In genomic region chr5:1801061-1801953, GRCh38 we compare ENCODE assay signal across 1 cellular context.
TF ChIP-seq lines count a peak whose summit lies in the region.

TSS of gene NDUFS6 (plus strand) at chr5:1801407. CDS start at chr5:1801418, 11 bp downstream.

TF ChIP-seq in HepG2, 621 proteins besides CTCF, POLR2A, EP300 and RAD21 (continued from another document and continues in another):
- TF ChIP-seq ZNF609 (CRISPR knock-in tag; IDR thresholded peaks at IDR 0.05; ENCODE audit: borderline replicate concordance) (no peak), NFIB (CRISPR knock-in tag; IDR thresholded peaks at IDR 0.05; ENCODE audit: borderline replicate concordance) (no peak), SNRNP70 (IDR thresholded peaks at IDR 0.05; ENCODE audit: low read depth, low read length) (no peak), TCF7 (IDR thresholded peaks at IDR 0.05; ENCODE audit: low read depth) (no peak), ZNF841 (CRISPR knock-in tag; IDR thresholded peaks at IDR 0.05; ENCODE audit: borderline replicate concordance) (no peak), ZSCAN12 (CRISPR knock-in tag; IDR thresholded peaks at IDR 0.05) (peak; percentile 61; the same call in 1 of the 2 replicates), ZFYVE20 (CRISPR knock-in tag; IDR thresholded peaks at IDR 0.05; ENCODE audit: borderline replicate concordance, low read depth) (no peak), NFAT5 (CRISPR knock-in tag; IDR thresholded peaks at IDR 0.05) (0 out of 2 replicates have a peak, but pooled peaks have one; percentile 54), SNAPC2 (CRISPR knock-in tag; IDR thresholded peaks at IDR 0.05) (no peak), ZNF17 (CRISPR knock-in tag; IDR thresholded peaks at IDR 0.05) (no peak), ZNF468 (CRISPR knock-in tag; IDR thresholded peaks at IDR 0.05) (no peak), ISX (CRISPR knock-in tag; conservative IDR thresholded peaks at IDR 0.05) (no peak; the same call in 1 of the 2 replicates), XRCC5 (optimal IDR thresholded peaks at IDR 0.05; ENCODE audit: low read length) (peak; percentile 41), ZNF670 (CRISPR knock-in tag; IDR thresholded peaks at IDR 0.05; ENCODE audit: borderline replicate concordance) (peak; percentile 85), YY1 (IDR thresholded peaks at IDR 0.05; ENCODE audit: insufficient read depth, insufficient replicate concordance, low read depth, low read length) (peak; percentile 96), PRDM15 (CRISPR knock-in tag; IDR thresholded peaks at IDR 0.05) (peak; percentile 73; the same call in 1 of the 2 replicates), GLMP (CRISPR knock-in tag; IDR thresholded peaks at IDR 0.05; ENCODE audit: borderline replicate concordance) (no peak), ZNF724P (CRISPR knock-in tag; IDR thresholded peaks at IDR 0.05; ENCODE audit: borderline replicate concordance) (0 out of 2 replicates have a peak, but pooled peaks have one; percentile 70), ZNF282 (IDR thresholded peaks at IDR 0.05; ENCODE audit: partially characterized antibody) (no peak), HMG20B (CRISPR knock-in tag; conservative IDR thresholded peaks at IDR 0.05) (no peak), FOXM1 (CRISPR knock-in tag; IDR thresholded peaks at IDR 0.05) (no peak), SALL1 (CRISPR knock-in tag; IDR thresholded peaks at IDR 0.05) (peak; percentile 87), NFYB (CRISPR knock-in tag; IDR thresholded peaks at IDR 0.05) (no peak), ZNF20 (CRISPR knock-in tag; IDR thresholded peaks at IDR 0.05) (no peak), KLF16 (CRISPR knock-in tag; IDR thresholded peaks at IDR 0.05) (peak in 1 of 2 experiments; percentile 59; a peak in 1 of 4 replicates), ZBTB26 (CRISPR knock-in tag; IDR thresholded peaks at IDR 0.05; ENCODE audit: borderline replicate concordance) (peak; percentile 65; the same call in 1 of the 2 replicates), ZNF558 (CRISPR knock-in tag; IDR thresholded peaks at IDR 0.05; ENCODE audit: borderline replicate concordance) (no peak; the same call in 1 of the 2 replicates), ZNF383 (CRISPR knock-in tag; IDR thresholded peaks at IDR 0.05; ENCODE audit: borderline replicate concordance) (no peak), SYNCRIP (IDR thresholded peaks at IDR 0.05; ENCODE audit: insufficient read depth, low read depth, low read length) (no peak), THYN1 (CRISPR knock-in tag; IDR thresholded peaks at IDR 0.05; ENCODE audit: borderline replicate concordance, low read depth) (no peak), JARID2 (CRISPR knock-in tag; IDR thresholded peaks at IDR 0.05; ENCODE audit: insufficient replicate concordance) (no peak), ZNF616 (CRISPR knock-in tag; IDR thresholded peaks at IDR 0.05; ENCODE audit: low read depth) (no peak; the same call in 1 of the 2 replicates), ZNF605 (CRISPR knock-in tag; IDR thresholded peaks at IDR 0.05) (0 out of 2 replicates have a peak, but pooled peaks have one; percentile 37), ZNF770 (CRISPR knock-in tag; IDR thresholded peaks at IDR 0.05) (0 out of 2 replicates have a peak, but pooled peaks have one; percentile 21), BORCS8-MEF2B (CRISPR knock-in tag; IDR thresholded peaks at IDR 0.05) (peak; percentile 85), ZBTB25 (CRISPR knock-in tag; IDR thresholded peaks at IDR 0.05) (0 out of 2 replicates have a peak, but pooled peaks have one; percentile 16), MIER3 (CRISPR knock-in tag; IDR thresholded peaks at IDR 0.05; ENCODE audit: borderline replicate concordance) (no peak), TOPORS (CRISPR knock-in tag; IDR thresholded peaks at IDR 0.05) (no peak), ETV5 (CRISPR knock-in tag; IDR thresholded peaks at IDR 0.05; ENCODE audit: borderline replicate concordance) (no peak), ARNTL (CRISPR knock-in tag; IDR thresholded peaks at IDR 0.05) (peak; percentile 77), RFX5 (IDR thresholded peaks at IDR 0.05; ENCODE audit: low read depth, low read length) (no peak), GATAD2A (CRISPR knock-in tag; IDR thresholded peaks at IDR 0.05) (no peak), ATF4 (CRISPR knock-in tag; IDR thresholded peaks at IDR 0.05) (peak in 1 of 2 experiments; percentile 56; a peak in 1 of 4 replicates)
